8 cellular contexts compared by ENCODE assay signal in genomic region chr15:96331942-96332853, GRCh38. TPM values are rescaled to one million over a fixed set of nuclear protein-coding genes. Genes with fewer than 3 reads are reported as not detected.
DNase-seq lines count a peak whose midpoint lies in the region; ATAC-seq and TF ChIP-seq lines count a peak whose summit lies in the region.

No MANE protein-coding gene starts in this region.

- ATAC-seq in HG03039 (IDR thresholded peaks at IDR 0.05; ENCODE audit: unreplicated experiment) (no peak), GM18907 (IDR thresholded peaks at IDR 0.05; ENCODE audit: unreplicated experiment) (no peak)

- DNase-seq in NCI-H748 (lab: John Stamatoyannopoulos, UW; ENCODE audit: unreplicated experiment) (peak; percentile 72), NCI-H748 treated with DMSO at 0.1 percent for 48 hours (lab: John Stamatoyannopoulos, UW) (no peak), SJCRH30 (peak; percentile 72 to 73), epithelial cell of proximal tubule (ENCODE audit: low read depth) (no peak), putamen (ENCODE audit: low spot score) (no peak)

- H3K27me3 ChIP-seq in SJCRH30: no peaks in the 10 kb centered on the region
- H3K27me3 ChIP-seq in neuron (ENCODE audit: insufficient read depth, low read length): no peaks in the 10 kb centered on the region

- H3K9me3 ChIP-seq in SJCRH30 (replicated peaks): no peaks in the 10 kb centered on the region
- H3K9me3 ChIP-seq in neuron (ENCODE audit: low read length): no peaks in the 10 kb centered on the region

- peaks cover 17% of the 10 kb centered on the region for H3K4me1 ChIP-seq in SJCRH30
- H3K4me1 ChIP-seq in neuron (ENCODE audit: insufficient read depth, low read length): peaks cover 27% of the 10 kb centered on the region

- H3K4me3 ChIP-seq in SJCRH30 (peak overlapping the region; percentile 77), epithelial cell of proximal tubule (ENCODE audit: low read depth, low read length) (peak overlapping the region; percentile 83), neuron (ENCODE audit: low read length) (peak overlapping the region; percentile 100)

- TF ChIP-seq CTCF in epithelial cell of proximal tubule (conservative IDR thresholded peaks at IDR 0.05; ENCODE audit: low read depth, low read length): no peak

- H2AFZ ChIP-seq in neuron (ENCODE audit: low read depth, low read length): no peak overlapping the region

- H3K36me3 ChIP-seq in SJCRH30 (peaks cover 36% of the 10 kb centered on the region), neuron (ENCODE audit: insufficient read depth, low read length) (peaks cover 45% of the 10 kb centered on the region)

- peak overlapping the region; percentile 95 for H3K27ac ChIP-seq in SJCRH30

RNA-seq across cellular contexts. Expression of gene NR2F2, which starts 1.7 kb away (rescaled TPM):
- total RNA-seq in SJCRH30 (2014; rRNA removed; shearing (Covaris generic)): 24.5 and 24.9 TPM in 2 replicates
- 17.6 and 17.7 TPM in 2 replicates for total RNA-seq in epithelial cell of proximal tubule

Comparison
In these comparisons a context has a peak if more than half of its experiments do, and no peak if none do; other contexts are left out.
1. DNase-seq: peak in NCI-H748 (single experiment) and SJCRH30 (2 of 2); none in NCI-H748 treated with DMSO at 0.1 percent for 48 hours (single experiment), epithelial cell of proximal tubule (single experiment) and putamen (single experiment).
2. Peak in every context shown above with its lines, with median percentiles within 50 percentile points of each other: H3K4me3 ChIP-seq.